Comparison of ENCODE assay signal across 36 cellular contexts in genomic region chr2:67841711-67842110, GRCh38.
"Had no signal": no experiment of that assay in that cellular context is flagged by ENCODE, and none has a peak within 500 bp of the region (broad histone marks: within the 10 kb centered on the region; RNA-seq: fewer than 3 reads in every experiment).

No MANE protein-coding gene starts in this region.

- H3K27ac ChIP-seq: adrenal gland, body of pancreas, SJSA1 had no signal

- H3K4me2 ChIP-seq: SK-N-SH had no signal

- H3K9me3 ChIP-seq: adrenal gland, body of pancreas, SJSA1, SK-N-SH had no signal

- H3K9me3 Mint-ChIP-seq: activated CD4-positive, alpha-beta T cell treated with anti-CD3 and anti-CD28 coated beads, Interleukin-2, amount 10 ng/mL, durations not matched to agents 24 days and 14 days; activated naive CD4-positive, alpha-beta T cell treated with anti-CD3 and anti-CD28 coated beads for 36 hours; activated naive CD4-positive, alpha-beta T cell treated with anti-CD3 and anti-CD28 coated beads, Interleukin-2, amount 50 U/mL, for 72 hours; activated T-cell treated with anti-CD3 and anti-CD28 coated beads, Interleukin-2, amount 50 U/mL, for 4 hours; activated T-helper 1 cell treated with anti-CD3 and anti-CD28 coated beads, Interleukin-12 subunit alpha, Interleukin-12 subunit beta, Interleukin-2, Interleukin-4 antibody, amounts not matched to agents 30 ng/mL and 10 ng/mL and 1 ng/mL, durations not matched to agents 14 hours and 24 hours and 36 hours; T-helper 1 cell treated with Interleukin-12 subunit alpha and Interleukin-12 subunit beta and Interleukin-4 antibody, amounts not matched to agents 30 μg/mL and 1 μg/mL, for 36 hours; T-helper 2 cell treated with Interferon-gamma antibody and Interleukin-4, amounts not matched to agents 5 μg/mL and 100 μg/mL, for 36 hours had no signal

- H3K4me3 ChIP-seq: adrenal gland, body of pancreas, SJSA1 had no signal

- H3K36me3 ChIP-seq: adrenal gland, SJSA1 had no signal

- ATAC-seq: activated CD8-positive, alpha-beta T cell treated with anti-CD3 and anti-CD28 coated beads, Interleukin-2, amount 10 ng/mL, durations not matched to agents 7 days and 5 days; activated naive CD4-positive, alpha-beta T cell treated with anti-CD3 and anti-CD28 coated beads, Interleukin-2, amount 50 U/mL, for 72 hours; activated T-cell treated with anti-CD3 and anti-CD28 coated beads, Interleukin-2, amount 50 U/mL, for 4 hours; body of pancreas; Panc1 had no signal

- H3K9me2 ChIP-seq: SK-N-SH had no signal

- H3K4me3 Mint-ChIP-seq: activated CD4-positive, alpha-beta T cell treated with anti-CD3 and anti-CD28 coated beads, Interleukin-2, amount 10 ng/mL, durations not matched to agents 24 days and 14 days; activated CD8-positive, alpha-beta T cell treated with anti-CD3 and anti-CD28 coated beads, Interleukin-2, amount 10 ng/mL, durations not matched to agents 7 days and 5 days; activated naive CD4-positive, alpha-beta T cell treated with anti-CD3 and anti-CD28 coated beads for 36 hours; activated T-cell treated with anti-CD3 and anti-CD28 coated beads, Interleukin-2, amount 50 U/mL, for 4 hours; activated T-helper 1 cell treated with anti-CD3 and anti-CD28 coated beads, Interleukin-12 subunit alpha, Interleukin-12 subunit beta, Interleukin-2, Interleukin-4 antibody, amounts not matched to agents 30 ng/mL and 10 ng/mL and 1 ng/mL, durations not matched to agents 14 hours and 24 hours and 36 hours; T-helper 1 cell treated with Interleukin-12 subunit alpha and Interleukin-12 subunit beta and Interleukin-4 antibody, amounts not matched to agents 30 μg/mL and 1 μg/mL, for 36 hours; T-helper 2 cell treated with Interferon-gamma antibody and Interleukin-4, amounts not matched to agents 5 μg/mL and 100 μg/mL, for 36 hours had no signal

- H3K9ac ChIP-seq: SK-N-SH had no signal

- H3K27me3 ChIP-seq: adrenal gland, body of pancreas, SJSA1 had no signal

- H3K36me3 Mint-ChIP-seq: activated naive CD4-positive, alpha-beta T cell treated with anti-CD3 and anti-CD28 coated beads, Interleukin-2, amount 50 U/mL, for 72 hours had no signal

- H3K4me1 Mint-ChIP-seq: activated CD4-positive, alpha-beta T cell treated with anti-CD3 and anti-CD28 coated beads, Interleukin-2, amount 10 ng/mL, durations not matched to agents 24 days and 14 days had no signal

- H3K27ac Mint-ChIP-seq: activated CD4-positive, alpha-beta T cell treated with anti-CD3 and anti-CD28 coated beads, Interleukin-2, amount 10 ng/mL, durations not matched to agents 24 days and 14 days; activated CD8-positive, alpha-beta T cell treated with anti-CD3 and anti-CD28 coated beads, Interleukin-2, amount 10 ng/mL, durations not matched to agents 7 days and 5 days; activated naive CD4-positive, alpha-beta T cell treated with anti-CD3 and anti-CD28 coated beads for 36 hours; activated naive CD4-positive, alpha-beta T cell treated with anti-CD3 and anti-CD28 coated beads, Interleukin-2, amount 50 U/mL, for 72 hours; activated T-helper 1 cell treated with anti-CD3 and anti-CD28 coated beads, Interleukin-12 subunit alpha, Interleukin-12 subunit beta, Interleukin-2, Interleukin-4 antibody, amounts not matched to agents 30 ng/mL and 10 ng/mL and 1 ng/mL, durations not matched to agents 14 hours and 24 hours and 36 hours; T-helper 1 cell treated with Interleukin-12 subunit alpha and Interleukin-12 subunit beta and Interleukin-4 antibody, amounts not matched to agents 30 μg/mL and 1 μg/mL, for 36 hours; T-helper 2 cell treated with Interferon-gamma antibody and Interleukin-4, amounts not matched to agents 5 μg/mL and 100 μg/mL, for 36 hours had no signal

- DNase-seq: activated CD4-positive, alpha-beta T cell treated with anti-CD3 and anti-CD28 coated beads, Interleukin-2, amount 10 ng/mL, durations not matched to agents 24 days and 14 days; activated CD4-positive, alpha-beta T cell treated with anti-CD3 and anti-CD28 coated beads, Interleukin-2, amount 50 U/mL, for 48 hours; activated CD8-positive, alpha-beta memory T cell treated with anti-CD3 and anti-CD28 coated beads, Interleukin-2, amount 50 U/mL, for 4 hours; activated CD8-positive, alpha-beta T cell treated with anti-CD3 and anti-CD28 coated beads, Interleukin-2, amount 10 ng/mL, durations not matched to agents 7 days and 5 days; activated gamma-delta T cell treated with Interleukin-2 at 50 U/mL for 16 hours; activated naive CD4-positive, alpha-beta T cell treated with anti-CD3 and anti-CD28 coated beads for 36 hours; activated T-cell treated with anti-CD3 and anti-CD28 coated beads for 4 hours; activated T-cell treated with anti-CD3 and anti-CD28 coated beads, Interleukin-2, amount 50 U/mL, for 4 hours; body of pancreas; caudate nucleus; cerebellar nuclear complex; Kasumi-1; KG1; MM.1S; MV-4-11; NCI-H1092; NCI-H1436 treated with DMSO at 0.1 percent for 48 hours; NCI-H1694 treated with DMSO at 0.1 percent for 48 hours; NCI-H2029 treated with DMSO at 0.1 percent for 48 hours; NCI-H2107; NCI-H2171 treated with DMSO at 0.1 percent for 48 hours; NCI-H226; NCI-H446 treated with DMSO at 0.1 percent for 48 hours; NCI-H524 treated with DMSO at 0.1 percent for 48 hours; NCI-H748 treated with DMSO at 0.1 percent for 48 hours; OCI-M1; RPMI8226; SHP77 treated with DMSO at 0.1 percent for 48 hours had no signal
